10 cellular contexts compared by ENCODE assay signal in genomic region chr12:68812553-68813241, GRCh38. TPM values are rescaled to one million over a fixed set of nuclear protein-coding genes. Genes with fewer than 3 reads are reported as not detected.
DNase-seq lines count a peak whose midpoint lies in the region; ATAC-seq and TF ChIP-seq lines count a peak whose summit lies in the region.
"Had no signal": no experiment of that assay in that cellular context is flagged by ENCODE, and none has a peak within 500 bp of the region (broad histone marks: within the 10 kb centered on the region; RNA-seq: fewer than 3 reads in every experiment).

No MANE protein-coding gene starts in this region.

- no peak for DNase-seq in CD4-positive, alpha-beta memory T cell
- no peak for DNase-seq in nephron progenitor cell
- no peak for DNase-seq in midbrain (lab: John Stamatoyannopoulos, UW)
- no peak for DNase-seq in sciatic nerve (ENCODE audit: low spot score)
- DNase-seq in NCI-H82 (lab: John Stamatoyannopoulos, UW): no peak
- DNase-seq: NCI-H510A treated with DMSO at 0.1 percent for 48 hours, T-helper 9 cell had no signal

- H3K27me3 ChIP-seq in CD4-positive, alpha-beta memory T cell (ENCODE audit: insufficient read depth, low read length): no peaks in the 10 kb centered on the region
- H3K27me3 ChIP-seq in HUES6 (ENCODE audit: control insufficient read depth, insufficient read depth, low read length): no peaks in the 10 kb centered on the region

- POLR2A ChIA-PET in CD4-positive, alpha-beta memory T cell (lab: Charles Lee; ENCODE audit: partially characterized antibody): interaction anchor here (0.6 to 3.9 kb wide), 4 partner anchors 13 to 777 kb away, joined by 3 to 11 read pairs (median 4); partner anchors contain the start of gene SLC35E3

- intact Hi-C loops in CD4-positive, alpha-beta memory T cell (cut with micrococcal nuclease): no loop called here
- intact Hi-C loops in sciatic nerve (cut with DNase I): no loop called here

- no peak overlapping the region for H3K9ac ChIP-seq in HUES6 (ENCODE audit: low read length)

- TF ChIP-seq CTCF in brain (conservative IDR thresholded peaks at IDR 0.05) (no peak), nephron progenitor cell (IDR thresholded peaks at IDR 0.05) (no peak)

- H3K4me1 ChIP-seq in CD4-positive, alpha-beta memory T cell (ENCODE audit: insufficient read depth, low read length): peaks cover 48% of the 10 kb centered on the region
- H3K4me1 ChIP-seq in HUES6 (ENCODE audit: control insufficient read depth, insufficient read depth, low read length): no peaks in the 10 kb centered on the region

- CTCF ChIA-PET in CD4-positive, alpha-beta memory T cell (lab: Charles Lee; ENCODE audit: partially characterized antibody): interaction anchor here (0.9 to 6.4 kb wide), 2 partner anchors 17 to 67 kb away, joined by 3 to 29 read pairs; partner anchors contain the start of gene SLC35E3

- H3K4me1 Mint-ChIP-seq in CD4-positive, alpha-beta memory T cell: peaks cover 26 to 49% (median 39%) of the 10 kb centered on the region in 4 donors
- H3K4me1 Mint-ChIP-seq in brain (peaks cover 69% of the 10 kb centered on the region), nephron progenitor cell (peaks cover 37% of the 10 kb centered on the region)

- H3K36me3 Mint-ChIP-seq in CD4-positive, alpha-beta memory T cell: peaks cover 32 to 58% of the 10 kb centered on the region in 2 donors
- H3K36me3 Mint-ChIP-seq in brain (peaks cover 77% of the 10 kb centered on the region), nephron progenitor cell (ENCODE audit: low read depth) (peaks cover 64% of the 10 kb centered on the region)

- no peaks in the 10 kb centered on the region for H3K9me3 Mint-ChIP-seq in CD4-positive, alpha-beta memory T cell
- peaks cover 0 to 18% (median 9%) of the 10 kb centered on the region in 5 experiments for H3K9me3 Mint-ChIP-seq in brain
- H3K9me3 Mint-ChIP-seq in nephron progenitor cell: no peaks in the 10 kb centered on the region

- no peaks in the 10 kb centered on the region for H3K27me3 Mint-ChIP-seq in CD4-positive, alpha-beta memory T cell
- H3K27me3 Mint-ChIP-seq in brain (peaks cover 11% of the 10 kb centered on the region), nephron progenitor cell (ENCODE audit: low read depth, poor library complexity) (no peaks in the 10 kb centered on the region)

- H3K4me3 Mint-ChIP-seq in CD4-positive, alpha-beta memory T cell: peak overlapping the region in 2 of 8 donors; percentile 6 to 12
- H3K4me3 Mint-ChIP-seq in brain (peak overlapping the region; percentile 10 to 97 (median 65)), nephron progenitor cell (no peak overlapping the region)

- H3K36me3 ChIP-seq in CD4-positive, alpha-beta memory T cell (ENCODE audit: insufficient read depth, low read length): peaks cover 32% of the 10 kb centered on the region
- H3K36me3 ChIP-seq in HUES6 (ENCODE audit: control insufficient read depth, insufficient read depth, low read length): peaks cover 82% of the 10 kb centered on the region

- peak overlapping the region in 5 of 7 donors; percentile 17 to 50 (median 37) for H3K27ac Mint-ChIP-seq in CD4-positive, alpha-beta memory T cell
- H3K27ac Mint-ChIP-seq in brain (peak overlapping the region in 3 of 5 experiments; percentile 25 to 82 (median 80)), nephron progenitor cell (peak overlapping the region; percentile 31)

- no peak overlapping the region for H3K27ac ChIP-seq in CD4-positive, alpha-beta memory T cell (ENCODE audit: low read depth, low read length)
- H3K27ac ChIP-seq in HUES6 (ENCODE audit: low read depth, low read length): no peak overlapping the region

- H3K4me3 ChIP-seq in CD4-positive, alpha-beta memory T cell (ENCODE audit: low read length in 2 of 2): no peak overlapping the region
- peak overlapping the region; percentile 13; the same call in 1 of the 2 replicates for H3K4me3 ChIP-seq in HUES6 (ENCODE audit: low read depth, low read length)

- ATAC-seq in sciatic nerve (no peak), GM18868 (IDR thresholded peaks at IDR 0.05; ENCODE audit: unreplicated experiment) (no peak)

- no peaks in the 10 kb centered on the region for H3K9me3 ChIP-seq in CD4-positive, alpha-beta memory T cell (ENCODE audit: control insufficient read depth in 1 of 2, low read length in 2 of 2)
- H3K9me3 ChIP-seq in HUES6 (ENCODE audit: control insufficient read depth, insufficient read depth, low read depth, low read length): no peaks in the 10 kb centered on the region

RNA-seq across cellular contexts. Expression of gene MDM2, which starts 4.7 kb away (rescaled TPM):
- 100 to 1,000 TPM; 117 to 121 TPM for total RNA-seq in CD4-positive, alpha-beta memory T cell
- polyA plus RNA-seq in CD4-positive, alpha-beta memory T cell: 10 to 100 TPM in 1 of 2 donors, 1 to 10 TPM in 1; 9.7 to 22.5 TPM
- 16.4 TPM for polyA plus RNA-seq in brain (ENCODE audit: insufficient read depth, low read depth, low replicate concordance)
- total RNA-seq in sciatic nerve: 85.7 TPM
